ENCODE assay signal across 8 cellular contexts in genomic region chr7:20786421-20786778, GRCh38. TPM values are rescaled to one million over a fixed set of nuclear protein-coding genes. Genes with fewer than 3 reads are reported as not detected.
A peak's percentile ranks its signal among the peaks of the same experiment; 100 is the strongest.
DNase-seq lines count a peak whose midpoint lies in the region; ATAC-seq and TF ChIP-seq lines count a peak whose summit lies in the region.

No MANE protein-coding gene starts in this region.

- peaks cover 15% of the 10 kb centered on the region for H3K9me3 Mint-ChIP-seq in activated naive CD8-positive, alpha-beta T cell (ENCODE audit: low read depth)

- H3K4me1 Mint-ChIP-seq in activated naive CD8-positive, alpha-beta T cell (ENCODE audit: low read depth), result peaks cover 20% of the 10 kb centered on the region

- H3K4me3 Mint-ChIP-seq in activated naive CD8-positive, alpha-beta T cell, result peak overlapping the region; percentile 82

- CTCF ChIA-PET in GM10248 (lab: Yijun Ruan, JAX), result no interaction called here

- H3K27me3 ChIP-seq in heart right ventricle, result peaks cover 31 to 100% (median 100%) of the 10 kb centered on the region in 7 donors
- peaks cover 97% of the 10 kb centered on the region for H3K27me3 ChIP-seq in upper lobe of right lung
- H3K27me3 ChIP-seq in gastroesophageal sphincter, result peaks cover 100% of the 10 kb centered on the region

- H3K27ac ChIP-seq in heart right ventricle, result no peak overlapping the region
- no peak overlapping the region for H3K27ac ChIP-seq in upper lobe of right lung
- no peak overlapping the region for H3K27ac ChIP-seq in gastroesophageal sphincter

- POLR2A ChIA-PET in GM10248 (lab: Yijun Ruan, JAX), result no interaction called here

- TF ChIP-seq EP300 in gastroesophageal sphincter (IDR thresholded peaks at IDR 0.05), result no peak

- no peak for TF ChIP-seq CTCF in heart right ventricle (IDR thresholded peaks at IDR 0.05)
- no peak for TF ChIP-seq CTCF in upper lobe of right lung (IDR thresholded peaks at IDR 0.05)
- TF ChIP-seq CTCF in GM10248 (IDR thresholded peaks at IDR 0.05; ENCODE audit: control extremely low read depth, extremely low read depth, low read depth, missing control alignments), result no peak
- TF ChIP-seq CTCF in gastroesophageal sphincter (IDR thresholded peaks at IDR 0.05), result no peak

- TF ChIP-seq POLR2A in gastroesophageal sphincter (IDR thresholded peaks at IDR 0.05), result no peak

- WGBS in heart right ventricle, 2 donors, result 2 to 4% methylated on average over 14 of the region's 14 CpGs
- WGBS in gastroesophageal sphincter (ENCODE audit: low coverage in 1 of 2), 2 donors, result 3% methylated on average over 6 to 14 of the region's 14 CpGs

- H3K27me3 Mint-ChIP-seq in activated naive CD8-positive, alpha-beta T cell, result peaks cover 57% of the 10 kb centered on the region

- no peak overlapping the region for H3K27ac Mint-ChIP-seq in activated naive CD8-positive, alpha-beta T cell

- H3K4me1 ChIP-seq in heart right ventricle, result peaks cover 0 to 46% (median 28%) of the 10 kb centered on the region in 9 donors
- H3K4me1 ChIP-seq in upper lobe of right lung, result peaks cover 17% of the 10 kb centered on the region
- peaks cover 0 to 48% (median 22%) of the 10 kb centered on the region in 3 donors for H3K4me1 ChIP-seq in gastroesophageal sphincter

- peaks cover 11% of the 10 kb centered on the region for H3K36me3 Mint-ChIP-seq in activated naive CD8-positive, alpha-beta T cell

- H3K4me3 ChIP-seq in heart right ventricle (peak overlapping the region in 8 of 10 donors; percentile 18 to 38 (median 28)), upper lobe of right lung (peak overlapping the region; percentile 17), gastroesophageal sphincter (peak overlapping the region in 1 of 2 donors; percentile 33)

- no peak for ATAC-seq in heart right ventricle
- ATAC-seq in left ventricle myocardium superior, result no peak
- peak; percentile 25 for ATAC-seq in left colon
- no peak for ATAC-seq in upper lobe of right lung
- no peak for ATAC-seq in gastroesophageal sphincter

- DNase-seq in heart right ventricle (no peak), left ventricle myocardium superior (no peak), left colon (no peak), upper lobe of right lung (no peak), GM10248 (ENCODE audit: extremely low spot score) (no peak), NK-92 (lab: John Stamatoyannopoulos, UW; ENCODE audit: unreplicated experiment) (no peak)

- no peaks in the 10 kb centered on the region for H3K9me3 ChIP-seq in heart right ventricle
- H3K9me3 ChIP-seq in upper lobe of right lung, result no peaks in the 10 kb centered on the region
- peaks cover 0 to 11% (median 0%) of the 10 kb centered on the region in 3 donors for H3K9me3 ChIP-seq in gastroesophageal sphincter

- intact Hi-C loops in heart right ventricle (cut with DNase I) (loop anchor here in 1 of 10 donors (10.0 kb wide), 1 partner anchor 468 kb away; no protein-coding TSS in a partner anchor), left ventricle myocardium superior (cut with micrococcal nuclease) (no loop called here), left colon (cut with DNase I, micrococcal nuclease) (no loop called here), upper lobe of right lung (cut with DNase I) (no loop called here)

- H3K36me3 ChIP-seq in heart right ventricle (no peaks in the 10 kb centered on the region), upper lobe of right lung (no peaks in the 10 kb centered on the region), gastroesophageal sphincter (no peaks in the 10 kb centered on the region)

RNA-seq across cellular contexts. Expression of gene SP8, which starts 0.3 kb away (rescaled TPM):
- not detected for total RNA-seq in heart right ventricle
- polyA plus RNA-seq in heart right ventricle, result not detected
- not detected for total RNA-seq in left ventricle myocardium superior
- not detected for total RNA-seq in left colon
- not detected for total RNA-seq in upper lobe of right lung
- not detected for total RNA-seq in gastroesophageal sphincter
